8 cellular contexts compared by ENCODE assay signal in genomic region chr1:92882817-92883216, GRCh38. TPM values are rescaled to one million over a fixed set of nuclear protein-coding genes. Genes with fewer than 3 reads are reported as not detected.
DNase-seq lines count a peak whose midpoint lies in the region; ATAC-seq, FAIRE-seq and TF ChIP-seq lines count a peak whose summit lies in the region.

No MANE protein-coding gene starts in this region.

- H3K27ac ChIP-seq in DND-41 (ENCODE audit: low read length), result peak overlapping the region; percentile 71
- H3K27ac ChIP-seq in KOPT-K1 (ENCODE audit: low read depth, low read length, poor library complexity, severe bottlenecking), result peak overlapping the region; percentile 55
- no peak overlapping the region for H3K27ac ChIP-seq in lower lobe of right lung
- no peak overlapping the region for H3K27ac ChIP-seq in tibial artery
- no peak overlapping the region for H3K27ac ChIP-seq in pancreas

- intact Hi-C loops in lower lobe of right lung (cut with DNase I) (no loop called here), tibial artery (cut with DNase I; ENCODE audit: low total_unique reads) (no loop called here), pancreas (cut with DNase I) (no loop called here), Caco-2 (cut with micrococcal nuclease; ENCODE audit: unreplicated experiment) (no loop called here)

- H2AFZ ChIP-seq in DND-41 (ENCODE audit: low read depth, low read length), result peak overlapping the region; percentile 40

- H3K4me3 ChIP-seq in DND-41 (ENCODE audit: low read depth in 1 of 2, low read length in 2 of 2) (peak overlapping the region in 1 of 2 experiments; percentile 24; a peak in 2 of 4 replicates), lower lobe of right lung (no peak overlapping the region), tibial artery (no peak overlapping the region), pancreas (no peak overlapping the region), Caco-2 (ENCODE audit: low read depth, low read length) (no peak overlapping the region)

- peaks cover 68% of the 10 kb centered on the region for H3K79me2 ChIP-seq in DND-41 (ENCODE audit: insufficient read depth, low read length)

- DNase-seq in DND-41 (peak; percentile 80), lower lobe of right lung (no peak), tibial artery (no peak), nucleus accumbens (lab: John Stamatoyannopoulos, UW) (no peak), pancreas (no peak), Caco-2 (no peak)
- peak; percentile 23 for DNase-seq in activated CD4-positive, alpha-beta T cell treated with anti-CD3 and anti-CD28 coated beads, Interleukin-2, amount 50 U/mL, for 4 hours

- CTCF ChIA-PET in Caco-2 (lab: Charles Lee), result no interaction called here

- no peaks in the 10 kb centered on the region for H3K9me3 Mint-ChIP-seq in Caco-2 (ENCODE audit: unreplicated experiment)

- peak; percentile 97 for ATAC-seq in DND-41 (ENCODE audit: insufficient read depth, low read depth)
- ATAC-seq in lower lobe of right lung, result peak; percentile 54 to 56
- ATAC-seq in pancreas, result no peak

- H3K36me3 ChIP-seq in DND-41 (ENCODE audit: insufficient read depth, low read length) (no peaks in the 10 kb centered on the region), KOPT-K1 (ENCODE audit: insufficient read depth, low read length) (no peaks in the 10 kb centered on the region), lower lobe of right lung (no peaks in the 10 kb centered on the region), tibial artery (no peaks in the 10 kb centered on the region), pancreas (no peaks in the 10 kb centered on the region), Caco-2 (ENCODE audit: control insufficient read depth, insufficient read depth, low read length) (no peaks in the 10 kb centered on the region)

- no peaks in the 10 kb centered on the region for H4K20me1 ChIP-seq in DND-41 (ENCODE audit: insufficient read depth, low read length)

- H3K4me1 Mint-ChIP-seq in Caco-2 (ENCODE audit: low read depth, unreplicated experiment), result peaks cover 8% of the 10 kb centered on the region

- H3K9me3 ChIP-seq in DND-41 (ENCODE audit: insufficient read depth, low read length, severe bottlenecking), result no peaks in the 10 kb centered on the region
- H3K9me3 ChIP-seq in KOPT-K1 (ENCODE audit: insufficient read depth, low read length, poor library complexity, severe bottlenecking), result no peaks in the 10 kb centered on the region
- H3K9me3 ChIP-seq in lower lobe of right lung, result no peaks in the 10 kb centered on the region
- H3K9me3 ChIP-seq in tibial artery, result no peaks in the 10 kb centered on the region
- no peaks in the 10 kb centered on the region for H3K9me3 ChIP-seq in pancreas
- H3K9me3 ChIP-seq in Caco-2, result no peaks in the 10 kb centered on the region

- POLR2A ChIA-PET in Caco-2 (lab: Charles Lee), result no interaction called here

- H3K9ac ChIP-seq in DND-41 (ENCODE audit: low read depth, low read length), result peak overlapping the region; percentile 32

- 73 to 78% methylated on average over 1 of the region's 1 CpG for WGBS in pancreas, 2 donors

- no TSS peak for BruUV-seq in Caco-2 (replicated peaks; lab: Mats Ljungman, UMichigan)

- TF ChIP-seq CTCF in DND-41 (IDR thresholded peaks at IDR 0.05; ENCODE audit: borderline replicate concordance, extremely low read depth, low read length, poor library complexity, severe bottlenecking) (peak; percentile 51), lower lobe of right lung (IDR thresholded peaks at IDR 0.05) (no peak), tibial artery (IDR thresholded peaks at IDR 0.05) (no peak), pancreas (IDR thresholded peaks at IDR 0.05) (no peak), Caco-2 (IDR thresholded peaks at IDR 0.05; ENCODE audit: insufficient read depth in 1 of 2, low read depth in 1 of 2, low read length in 1 of 2, severe bottlenecking in 1 of 2, unreplicated experiment in 1 of 2) (no peak)

- no peak overlapping the region for H3K4me3 Mint-ChIP-seq in Caco-2 (ENCODE audit: unreplicated experiment)

- no peaks in the 10 kb centered on the region for H3K27me3 ChIP-seq in DND-41 (ENCODE audit: insufficient read depth, low read length, poor library complexity)
- H3K27me3 ChIP-seq in lower lobe of right lung (ENCODE audit: low read depth), result no peaks in the 10 kb centered on the region
- no peaks in the 10 kb centered on the region for H3K27me3 ChIP-seq in tibial artery
- no peaks in the 10 kb centered on the region for H3K27me3 ChIP-seq in pancreas
- H3K27me3 ChIP-seq in Caco-2 (replicated peaks; ENCODE audit: control insufficient read depth, insufficient read depth, low read length), result no peaks in the 10 kb centered on the region

- H3K4me1 ChIP-seq in DND-41 (ENCODE audit: insufficient read depth, low read length) (peaks cover 52% of the 10 kb centered on the region), lower lobe of right lung (peaks cover 6% of the 10 kb centered on the region), tibial artery (peaks cover 0 to 20% (median 0%) of the 10 kb centered on the region in 4 donors), pancreas (peaks cover 0 to 7% (median 6%) of the 10 kb centered on the region in 3 donors), Caco-2 (peaks cover 10% of the 10 kb centered on the region)

- no peaks in the 10 kb centered on the region for H3K36me3 Mint-ChIP-seq in Caco-2 (ENCODE audit: insufficient read depth, unreplicated experiment)

- FAIRE-seq in pancreas (lab: Jason Lieb, UNC), result no peak

- no peaks in the 10 kb centered on the region for H3K27me3 Mint-ChIP-seq in Caco-2 (ENCODE audit: insufficient read depth, unreplicated experiment)

- H3K27ac Mint-ChIP-seq in Caco-2 (ENCODE audit: unreplicated experiment), result no peak overlapping the region

- H3K4me2 ChIP-seq in DND-41 (ENCODE audit: insufficient read depth, low read length), result peak overlapping the region; percentile 56

RNA-seq across cellular contexts. Expression of gene RPL5, which starts 51.0 kb away (rescaled TPM):
- 713 TPM for total RNA-seq in lower lobe of right lung
- 100 to 1,000 TPM; 595 to 972 (median 752) TPM for total RNA-seq in pancreas
- polyA plus RNA-seq in pancreas, result 1,000 to 10,000 TPM; 1,227 to 1,336 TPM
- total RNA-seq in Caco-2 (2022), result 1,118 and 1,177 TPM in 2 replicates

Comparison
In these comparisons a context has a peak if more than half of its experiments do, and no peak if none do; other contexts are left out.
1. ATAC-seq: peak in DND-41 (single experiment) and lower lobe of right lung (2 of 2); none in pancreas (0 of 4).
2. DNase-seq: peak in DND-41 (single experiment) and activated CD4-positive, alpha-beta T cell treated with anti-CD3 and anti-CD28 coated beads, Interleukin-2, amount 50 U/mL, for 4 hours (2 of 2); none in lower lobe of right lung (single experiment), tibial artery (0 of 2), nucleus accumbens (0 of 56), pancreas (0 of 6) and Caco-2 (0 of 2).
3. H3K27ac ChIP-seq: peak in DND-41 (single experiment) and KOPT-K1 (single experiment); none in lower lobe of right lung (single experiment), tibial artery (0 of 2) and pancreas (0 of 4).